ENCODE assay signal across 1 cellular context in genomic region chr20:11891081-11891826, GRCh38.
TF ChIP-seq lines count a peak whose summit lies in the region.

No MANE protein-coding gene starts in this region.

TF ChIP-seq in HepG2, 621 proteins besides CTCF, POLR2A, EP300 and RAD21 (continued from another document and continues in another):
- TF ChIP-seq CCAR2 (optimal IDR thresholded peaks at IDR 0.05; ENCODE audit: low read depth, low read length): no peak
- TF ChIP-seq DPF2 (CRISPR knock-in tag; IDR thresholded peaks at IDR 0.05; ENCODE audit: borderline replicate concordance, low read depth): no peak
- TF ChIP-seq TBL1XR1 (IDR thresholded peaks at IDR 0.05; ENCODE audit: borderline replicate concordance, low read length, partially characterized antibody): no peak
- no peak for TF ChIP-seq ZNF691 (CRISPR knock-in tag; IDR thresholded peaks at IDR 0.05; ENCODE audit: borderline replicate concordance, low read depth)
- no peak; the same call in 1 of the 2 replicates for TF ChIP-seq ZIK1 (CRISPR knock-in tag; IDR thresholded peaks at IDR 0.05; ENCODE audit: borderline replicate concordance, low read depth)
- no peak for TF ChIP-seq RAD51 (IDR thresholded peaks at IDR 0.05; ENCODE audit: borderline replicate concordance)
- no peak for TF ChIP-seq ZNF839 (CRISPR knock-in tag; IDR thresholded peaks at IDR 0.05; ENCODE audit: borderline replicate concordance)
- TF ChIP-seq, protein P1, sequence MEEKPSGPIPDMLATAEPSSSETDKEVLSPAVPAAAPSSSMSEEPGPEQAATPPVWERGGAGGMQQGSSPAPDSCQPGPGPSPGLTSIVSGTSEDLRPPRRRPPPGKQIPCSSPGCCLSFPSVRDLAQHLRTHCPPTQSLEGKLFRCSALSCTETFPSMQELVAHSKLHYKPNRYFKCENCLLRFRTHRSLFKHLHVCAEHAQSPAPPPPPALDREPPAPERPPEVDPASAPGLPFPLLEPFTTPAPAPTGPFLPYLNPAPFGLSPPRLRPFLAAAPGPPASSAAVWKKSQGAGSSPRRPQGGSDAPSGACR (CRISPR knock-in tag; IDR thresholded peaks at IDR 0.05): no peak
- 0 out of 2 replicates have a peak, but pooled peaks have one; percentile 24 for TF ChIP-seq ZNF562 (CRISPR knock-in tag; IDR thresholded peaks at IDR 0.05; ENCODE audit: borderline replicate concordance)
- TF ChIP-seq RBFOX2 (IDR thresholded peaks at IDR 0.05; ENCODE audit: low read depth, low read length): peak; percentile 91
- no peak; the same call in 1 of the 2 replicates for TF ChIP-seq ISL2 (CRISPR knock-in tag; IDR thresholded peaks at IDR 0.05)
- TF ChIP-seq ZBTB7A (CRISPR knock-in tag; IDR thresholded peaks at IDR 0.05): peak; percentile 43; the same call in 1 of the 2 replicates
- no peak for TF ChIP-seq IKZF5 (CRISPR knock-in tag; IDR thresholded peaks at IDR 0.05)
- TF ChIP-seq PHF21A (CRISPR knock-in tag; IDR thresholded peaks at IDR 0.05): no peak
- no peak for TF ChIP-seq RBAK (CRISPR knock-in tag; IDR thresholded peaks at IDR 0.05)
- peak; percentile 40; the same call in 1 of the 2 replicates for TF ChIP-seq ZFAT (CRISPR knock-in tag; conservative IDR thresholded peaks at IDR 0.05)
- peak; percentile 39; the same call in 1 of the 2 replicates for TF ChIP-seq ZNF788 (CRISPR knock-in tag; IDR thresholded peaks at IDR 0.05; ENCODE audit: borderline replicate concordance)
- TF ChIP-seq, protein P2, sequence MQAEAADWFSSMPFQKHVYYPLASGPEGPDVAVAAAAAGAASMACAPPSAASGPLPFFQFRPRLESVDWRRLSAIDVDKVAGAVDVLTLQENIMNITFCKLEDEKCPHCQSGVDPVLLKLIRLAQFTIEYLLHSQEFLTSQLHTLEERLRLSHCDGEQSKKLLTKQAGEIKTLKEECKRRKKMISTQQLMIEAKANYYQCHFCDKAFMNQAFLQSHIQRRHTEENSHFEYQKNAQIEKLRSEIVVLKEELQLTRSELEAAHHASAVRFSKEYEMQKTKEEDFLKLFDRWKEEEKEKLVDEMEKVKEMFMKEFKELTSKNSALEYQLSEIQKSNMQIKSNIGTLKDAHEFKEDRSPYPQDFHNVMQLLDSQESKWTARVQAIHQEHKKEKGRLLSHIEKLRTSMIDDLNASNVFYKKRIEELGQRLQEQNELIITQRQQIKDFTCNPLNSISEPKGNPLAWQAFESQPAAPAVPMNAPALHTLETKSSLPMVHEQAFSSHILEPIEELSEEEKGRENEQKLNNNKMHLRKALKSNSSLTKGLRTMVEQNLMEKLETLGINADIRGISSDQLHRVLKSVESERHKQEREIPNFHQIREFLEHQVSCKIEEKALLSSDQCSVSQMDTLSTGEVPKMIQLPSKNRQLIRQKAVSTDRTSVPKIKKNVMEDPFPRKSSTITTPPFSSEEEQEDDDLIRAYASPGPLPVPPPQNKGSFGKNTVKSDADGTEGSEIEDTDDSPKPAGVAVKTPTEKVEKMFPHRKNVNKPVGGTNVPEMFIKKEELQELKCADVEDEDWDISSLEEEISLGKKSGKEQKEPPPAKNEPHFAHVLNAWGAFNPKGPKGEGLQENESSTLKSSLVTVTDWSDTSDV (CRISPR knock-in tag; IDR thresholded peaks at IDR 0.05): 0 out of 2 replicates have a peak, but pooled peaks have one; percentile 45
- no peak for TF ChIP-seq SUZ12 (IDR thresholded peaks at IDR 0.05; ENCODE audit: low read depth, low read length)
- TF ChIP-seq, protein P3, sequence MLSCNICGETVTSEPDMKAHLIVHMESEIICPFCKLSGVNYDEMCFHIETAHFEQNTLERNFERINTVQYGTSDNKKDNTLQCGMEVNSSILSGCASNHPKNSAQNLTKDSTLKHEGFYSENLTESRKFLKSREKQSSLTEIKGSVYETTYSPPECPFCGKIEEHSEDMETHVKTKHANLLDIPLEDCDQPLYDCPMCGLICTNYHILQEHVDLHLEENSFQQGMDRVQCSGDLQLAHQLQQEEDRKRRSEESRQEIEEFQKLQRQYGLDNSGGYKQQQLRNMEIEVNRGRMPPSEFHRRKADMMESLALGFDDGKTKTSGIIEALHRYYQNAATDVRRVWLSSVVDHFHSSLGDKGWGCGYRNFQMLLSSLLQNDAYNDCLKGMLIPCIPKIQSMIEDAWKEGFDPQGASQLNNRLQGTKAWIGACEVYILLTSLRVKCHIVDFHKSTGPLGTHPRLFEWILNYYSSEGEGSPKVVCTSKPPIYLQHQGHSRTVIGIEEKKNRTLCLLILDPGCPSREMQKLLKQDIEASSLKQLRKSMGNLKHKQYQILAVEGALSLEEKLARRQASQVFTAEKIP (CRISPR knock-in tag; IDR thresholded peaks at IDR 0.05; ENCODE audit: borderline replicate concordance): no peak
- TF ChIP-seq ZNF567 (CRISPR knock-in tag; IDR thresholded peaks at IDR 0.05; ENCODE audit: borderline replicate concordance): 0 out of 2 replicates have a peak, but pooled peaks have one; percentile 14
- 0 out of 2 replicates have a peak, but pooled peaks have one; percentile 6 for TF ChIP-seq KMT2B (CRISPR knock-in tag; IDR thresholded peaks at IDR 0.05)
- no peak for TF ChIP-seq ZNF292 (CRISPR knock-in tag; IDR thresholded peaks at IDR 0.05; ENCODE audit: borderline replicate concordance, low read depth)
- no peak; the same call in 1 of the 2 replicates for TF ChIP-seq MXD3 (CRISPR knock-in tag; IDR thresholded peaks at IDR 0.05)
- TF ChIP-seq, protein P4, sequence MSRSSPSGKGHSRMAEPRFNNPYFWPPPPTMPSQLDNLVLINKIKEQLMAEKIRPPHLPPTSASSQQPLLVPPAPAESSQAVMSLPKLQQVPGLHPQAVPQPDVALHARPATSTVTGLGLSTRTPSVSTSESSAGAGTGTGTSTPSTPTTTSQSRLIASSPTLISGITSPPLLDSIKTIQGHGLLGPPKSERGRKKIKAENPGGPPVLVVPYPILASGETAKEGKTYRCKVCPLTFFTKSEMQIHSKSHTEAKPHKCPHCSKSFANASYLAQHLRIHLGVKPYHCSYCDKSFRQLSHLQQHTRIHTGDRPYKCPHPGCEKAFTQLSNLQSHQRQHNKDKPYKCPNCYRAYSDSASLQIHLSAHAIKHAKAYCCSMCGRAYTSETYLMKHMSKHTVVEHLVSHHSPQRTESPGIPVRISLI (CRISPR knock-in tag; IDR thresholded peaks at IDR 0.05; ENCODE audit: borderline replicate concordance): no peak
- TF ChIP-seq SOX13 (IDR thresholded peaks at IDR 0.05): 0 out of 2 replicates have a peak, but pooled peaks have one; percentile 39
- peak in 1 of 2 experiments; percentile 86; a peak in 2 of 4 replicates for TF ChIP-seq SOX13 (CRISPR knock-in tag; conservative IDR thresholded peaks at IDR 0.05 in 1 of 2, IDR thresholded peaks at IDR 0.05 in 1 of 2)
- no peak for TF ChIP-seq TP53 (CRISPR knock-in tag; conservative IDR thresholded peaks at IDR 0.05)
- no peak for TF ChIP-seq ATM (IDR thresholded peaks at IDR 0.05; ENCODE audit: borderline replicate concordance)
- TF ChIP-seq ZNF543 (CRISPR knock-in tag; IDR thresholded peaks at IDR 0.05): no peak
- no peak for TF ChIP-seq HES4 (CRISPR knock-in tag; IDR thresholded peaks at IDR 0.05; ENCODE audit: borderline replicate concordance)
- no peak; the same call in 1 of the 2 replicates for TF ChIP-seq WIZ (CRISPR knock-in tag; IDR thresholded peaks at IDR 0.05)
- TF ChIP-seq, protein P5, sequence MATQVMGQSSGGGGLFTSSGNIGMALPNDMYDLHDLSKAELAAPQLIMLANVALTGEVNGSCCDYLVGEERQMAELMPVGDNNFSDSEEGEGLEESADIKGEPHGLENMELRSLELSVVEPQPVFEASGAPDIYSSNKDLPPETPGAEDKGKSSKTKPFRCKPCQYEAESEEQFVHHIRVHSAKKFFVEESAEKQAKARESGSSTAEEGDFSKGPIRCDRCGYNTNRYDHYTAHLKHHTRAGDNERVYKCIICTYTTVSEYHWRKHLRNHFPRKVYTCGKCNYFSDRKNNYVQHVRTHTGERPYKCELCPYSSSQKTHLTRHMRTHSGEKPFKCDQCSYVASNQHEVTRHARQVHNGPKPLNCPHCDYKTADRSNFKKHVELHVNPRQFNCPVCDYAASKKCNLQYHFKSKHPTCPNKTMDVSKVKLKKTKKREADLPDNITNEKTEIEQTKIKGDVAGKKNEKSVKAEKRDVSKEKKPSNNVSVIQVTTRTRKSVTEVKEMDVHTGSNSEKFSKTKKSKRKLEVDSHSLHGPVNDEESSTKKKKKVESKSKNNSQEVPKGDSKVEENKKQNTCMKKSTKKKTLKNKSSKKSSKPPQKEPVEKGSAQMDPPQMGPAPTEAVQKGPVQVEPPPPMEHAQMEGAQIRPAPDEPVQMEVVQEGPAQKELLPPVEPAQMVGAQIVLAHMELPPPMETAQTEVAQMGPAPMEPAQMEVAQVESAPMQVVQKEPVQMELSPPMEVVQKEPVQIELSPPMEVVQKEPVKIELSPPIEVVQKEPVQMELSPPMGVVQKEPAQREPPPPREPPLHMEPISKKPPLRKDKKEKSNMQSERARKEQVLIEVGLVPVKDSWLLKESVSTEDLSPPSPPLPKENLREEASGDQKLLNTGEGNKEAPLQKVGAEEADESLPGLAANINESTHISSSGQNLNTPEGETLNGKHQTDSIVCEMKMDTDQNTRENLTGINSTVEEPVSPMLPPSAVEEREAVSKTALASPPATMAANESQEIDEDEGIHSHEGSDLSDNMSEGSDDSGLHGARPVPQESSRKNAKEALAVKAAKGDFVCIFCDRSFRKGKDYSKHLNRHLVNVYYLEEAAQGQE (IDR thresholded peaks at IDR 0.05; ENCODE audit: borderline replicate concordance in 1 of 2, low read depth in 1 of 2, low read length in 2 of 2): no peak
- no peak for TF ChIP-seq FOXO4 (CRISPR knock-in tag; conservative IDR thresholded peaks at IDR 0.05)
- TF ChIP-seq ZNF326 (CRISPR knock-in tag; IDR thresholded peaks at IDR 0.05; ENCODE audit: borderline replicate concordance): no peak
- TF ChIP-seq ZNF552 (CRISPR knock-in tag; IDR thresholded peaks at IDR 0.05; ENCODE audit: borderline replicate concordance): no peak; the same call in 1 of the 2 replicates
- no peak for TF ChIP-seq ZNF30 (CRISPR knock-in tag; IDR thresholded peaks at IDR 0.05)
- no peak for TF ChIP-seq KDM3A (CRISPR knock-in tag; IDR thresholded peaks at IDR 0.05; ENCODE audit: low read depth)
- TF ChIP-seq, protein P6, sequence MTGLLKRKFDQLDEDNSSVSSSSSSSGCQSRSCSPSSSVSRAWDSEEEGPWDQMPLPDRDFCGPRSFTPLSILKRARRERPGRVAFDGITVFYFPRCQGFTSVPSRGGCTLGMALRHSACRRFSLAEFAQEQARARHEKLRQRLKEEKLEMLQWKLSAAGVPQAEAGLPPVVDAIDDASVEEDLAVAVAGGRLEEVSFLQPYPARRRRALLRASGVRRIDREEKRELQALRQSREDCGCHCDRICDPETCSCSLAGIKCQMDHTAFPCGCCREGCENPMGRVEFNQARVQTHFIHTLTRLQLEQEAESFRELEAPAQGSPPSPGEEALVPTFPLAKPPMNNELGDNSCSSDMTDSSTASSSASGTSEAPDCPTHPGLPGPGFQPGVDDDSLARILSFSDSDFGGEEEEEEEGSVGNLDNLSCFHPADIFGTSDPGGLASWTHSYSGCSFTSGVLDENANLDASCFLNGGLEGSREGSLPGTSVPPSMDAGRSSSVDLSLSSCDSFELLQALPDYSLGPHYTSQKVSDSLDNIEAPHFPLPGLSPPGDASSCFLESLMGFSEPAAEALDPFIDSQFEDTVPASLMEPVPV (CRISPR knock-in tag; IDR thresholded peaks at IDR 0.05): peak; percentile 64
- TF ChIP-seq, protein P7, sequence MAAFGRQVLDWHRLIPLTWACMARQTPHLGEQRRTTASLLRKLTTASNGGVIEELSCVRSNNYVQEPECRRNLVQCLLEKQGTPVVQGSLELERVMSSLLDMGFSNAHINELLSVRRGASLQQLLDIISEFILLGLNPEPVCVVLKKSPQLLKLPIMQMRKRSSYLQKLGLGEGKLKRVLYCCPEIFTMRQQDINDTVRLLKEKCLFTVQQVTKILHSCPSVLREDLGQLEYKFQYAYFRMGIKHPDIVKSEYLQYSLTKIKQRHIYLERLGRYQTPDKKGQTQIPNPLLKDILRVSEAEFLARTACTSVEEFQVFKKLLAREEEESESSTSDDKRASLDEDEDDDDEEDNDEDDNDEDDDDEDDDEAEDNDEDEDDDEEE (CRISPR knock-in tag; IDR thresholded peaks at IDR 0.05): peak; percentile 73; the same call in 1 of the 2 replicates
- no peak for TF ChIP-seq IRX3 (CRISPR knock-in tag; IDR thresholded peaks at IDR 0.05; ENCODE audit: borderline replicate concordance, low read depth)
- TF ChIP-seq MIER3 (CRISPR knock-in tag; IDR thresholded peaks at IDR 0.05; ENCODE audit: borderline replicate concordance): 0 out of 2 replicates have a peak, but pooled peaks have one; percentile 17
- TF ChIP-seq KDM1A (CRISPR knock-in tag; IDR thresholded peaks at IDR 0.05): no peak
- TF ChIP-seq, protein P8, sequence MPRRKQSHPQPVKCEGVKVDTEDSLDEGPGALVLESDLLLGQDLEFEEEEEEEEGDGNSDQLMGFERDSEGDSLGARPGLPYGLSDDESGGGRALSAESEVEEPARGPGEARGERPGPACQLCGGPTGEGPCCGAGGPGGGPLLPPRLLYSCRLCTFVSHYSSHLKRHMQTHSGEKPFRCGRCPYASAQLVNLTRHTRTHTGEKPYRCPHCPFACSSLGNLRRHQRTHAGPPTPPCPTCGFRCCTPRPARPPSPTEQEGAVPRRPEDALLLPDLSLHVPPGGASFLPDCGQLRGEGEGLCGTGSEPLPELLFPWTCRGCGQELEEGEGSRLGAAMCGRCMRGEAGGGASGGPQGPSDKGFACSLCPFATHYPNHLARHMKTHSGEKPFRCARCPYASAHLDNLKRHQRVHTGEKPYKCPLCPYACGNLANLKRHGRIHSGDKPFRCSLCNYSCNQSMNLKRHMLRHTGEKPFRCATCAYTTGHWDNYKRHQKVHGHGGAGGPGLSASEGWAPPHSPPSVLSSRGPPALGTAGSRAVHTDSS (CRISPR knock-in tag; conservative IDR thresholded peaks at IDR 0.05): no peak
